ENCODE assay signal across 25 cellular contexts in the genomic region with DNA sequence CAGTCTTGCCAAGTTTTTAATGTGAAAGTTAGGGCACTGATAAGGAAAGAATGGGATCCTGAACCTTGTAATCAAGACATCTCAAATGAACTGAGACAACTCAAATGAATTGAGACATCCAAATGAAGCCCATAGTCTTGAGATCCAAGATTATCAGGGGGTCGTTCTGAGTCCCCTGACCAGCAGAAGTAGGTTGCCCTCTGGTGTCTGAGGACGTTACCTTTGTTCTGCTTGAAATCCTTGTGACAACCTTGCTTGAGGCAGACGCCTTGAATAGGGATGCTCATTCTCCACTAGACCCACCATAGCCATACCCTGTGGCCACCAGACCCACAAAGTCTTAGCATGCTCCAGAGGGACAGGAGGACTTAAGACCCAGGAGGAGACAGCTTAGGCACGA. TPM values are rescaled to one million over a fixed set of nuclear protein-coding genes. Genes with fewer than 3 reads are reported as not detected.
DNase-seq lines count a peak whose midpoint lies in the region; TF ChIP-seq lines count a peak whose summit lies in the region.
"Had no signal": no experiment of that assay in that cellular context is flagged by ENCODE, and none has a peak within 500 bp of the region (broad histone marks: within the 10 kb centered on the region; RNA-seq: fewer than 3 reads in every experiment).

No MANE protein-coding gene starts in this region.

- H2AFZ ChIP-seq in OCI-LY7 (ENCODE audit: low read length): no peak overlapping the region

- H3K4me1 ChIP-seq in OCI-LY7 (ENCODE audit: insufficient read depth, low read length, poor library complexity, severe bottlenecking) (no peaks in the 10 kb centered on the region), endodermal cell (ENCODE audit: control insufficient read depth, insufficient read depth, low read length) (no peaks in the 10 kb centered on the region)
- H3K4me1 ChIP-seq: A549, heart right ventricle, left ventricle myocardium inferior, pancreas, tibial artery had no signal

- H3K79me2 ChIP-seq in OCI-LY7 (ENCODE audit: insufficient read depth, low read depth, low read length): no peaks in the 10 kb centered on the region

- BruUV-seq in OCI-LY7 (replicated peaks; lab: Mats Ljungman, UMichigan): no TSS peak

- peaks cover 2% of the 10 kb centered on the region for H3K9me3 Mint-ChIP-seq in endodermal cell
- H3K9me3 Mint-ChIP-seq: activated CD8-positive, alpha-beta T cell treated with anti-CD3 and anti-CD28 coated beads for 36 hours; activated naive CD4-positive, alpha-beta T cell treated with anti-CD3 and anti-CD28 coated beads for 36 hours; natural killer cell; stimulated activated naive CD8-positive, alpha-beta T cell treated with anti-CD3 and anti-CD28 coated beads, Interleukin-15, Interleukin-2, amounts not matched to agents 100 ng/mL and 50 ng/mL, for 24 hours had no signal

- POLR2A ChIA-PET in AG04450 (lab: Yijun Ruan, JAX) (no interaction called here), OCI-LY7 (lab: Charles Lee) (no interaction called here)

- no peak overlapping the region for H3K9ac ChIP-seq in endodermal cell (ENCODE audit: extremely low read depth, low read length, poor library complexity, severe bottlenecking)

- no peaks in the 10 kb centered on the region for H3K36me3 Mint-ChIP-seq in endodermal cell (ENCODE audit: low read depth)
- H3K36me3 Mint-ChIP-seq: natural killer cell had no signal

- WGBS in endodermal cell (ENCODE audit: insufficient coverage in 1 of 2, insufficient read length in 1 of 2), 2 experiments: 49 to 55% methylated on average over 4 of the region's 4 CpGs

- CTCF ChIA-PET in AG04450 (lab: Charles Lee): no interaction called here
- CTCF ChIA-PET in OCI-LY7 (lab: Charles Lee; ENCODE audit: unreplicated experiment): no interaction called here

- DNase-seq in AG04450 (ENCODE audit: low read depth, low spot score) (no peak), OCI-LY7 (ENCODE audit: low spot score) (peak; percentile 56), endodermal cell (peak; percentile 61), medulla oblongata (ENCODE audit: extremely low spot score) (no peak), AG20443 (ENCODE audit: low spot score) (no peak), NCI-H146 (lab: John Stamatoyannopoulos, UW) (no peak)
- no peak for DNase-seq in activated CD8-positive, alpha-beta memory T cell treated with anti-CD3 and anti-CD28 coated beads for 24 hours
- DNase-seq: activated CD8-positive, alpha-beta T cell treated with anti-CD3 and anti-CD28 coated beads for 36 hours; activated naive CD4-positive, alpha-beta T cell treated with anti-CD3 and anti-CD28 coated beads for 36 hours; C1 segment of cervical spinal cord; Calu3; dorsolateral prefrontal cortex; heart right ventricle; left ventricle myocardium inferior; midbrain; natural killer cell; NCI-H2107; pancreas; right cardiac atrium; stimulated activated CD4-positive, alpha-beta T cell treated with anti-CD3 and anti-CD28 coated beads, Interleukin-12 subunit alpha, Interleukin-12 subunit beta, amount 100 ng/mL, for 4 hours; stimulated activated CD4-positive, alpha-beta T cell treated with anti-CD3 and anti-CD28 coated beads, Interleukin-4, amount 100 ng/mL, for 4 hours; tibial artery had no signal

- TF ChIP-seq CTCF in AG04450 (IDR thresholded peaks at IDR 0.05; ENCODE audit: low read depth, low read length) (no peak), GM12872 (IDR thresholded peaks at IDR 0.05; ENCODE audit: insufficient read depth, low read depth, low read length) (peak; percentile 23; the same call in 2 of the 3 replicates), OCI-LY7 (conservative IDR thresholded peaks at IDR 0.05; ENCODE audit: low read length) (peak; percentile 73), endodermal cell (conservative IDR thresholded peaks at IDR 0.05) (peak; percentile 71)

- no peaks in the 10 kb centered on the region for H4K20me1 ChIP-seq in OCI-LY7 (ENCODE audit: insufficient read depth, low read length)

- H3K9me3 ChIP-seq in AG04450 (ENCODE audit: control insufficient read depth, insufficient read depth, low read length): no peaks in the 10 kb centered on the region
- H3K9me3 ChIP-seq in OCI-LY7 (ENCODE audit: low read length): no peaks in the 10 kb centered on the region
- no peaks in the 10 kb centered on the region for H3K9me3 ChIP-seq in endodermal cell (ENCODE audit: control insufficient read depth, low read length)
- H3K9me3 ChIP-seq: A549, heart right ventricle, left ventricle myocardium inferior, pancreas, tibial artery had no signal

- H3K4me2 ChIP-seq in OCI-LY7 (ENCODE audit: low read length): no peak overlapping the region
- H3K4me2 ChIP-seq: A549 had no signal

- intact Hi-C loops in OCI-LY7 (cut with micrococcal nuclease; ENCODE audit: unreplicated experiment): no loop called here

- H3K27ac ChIP-seq in AG04450 (ENCODE audit: low read depth, low read length) (peak overlapping the region; percentile 3), OCI-LY7 (ENCODE audit: low read depth, low read length, poor library complexity, severe bottlenecking) (no peak overlapping the region), endodermal cell (ENCODE audit: low read depth, low read length) (no peak overlapping the region)
- H3K27ac ChIP-seq: A549, dorsolateral prefrontal cortex, heart right ventricle, left ventricle myocardium inferior, pancreas, tibial artery had no signal

- H3K27me3 Mint-ChIP-seq in endodermal cell (ENCODE audit: insufficient read depth): peaks cover 11% of the 10 kb centered on the region
- H3K27me3 Mint-ChIP-seq: activated CD8-positive, alpha-beta T cell treated with anti-CD3 and anti-CD28 coated beads for 36 hours had no signal

- H3K36me3 ChIP-seq in OCI-LY7 (ENCODE audit: insufficient read depth, low read length): no peaks in the 10 kb centered on the region
- H3K36me3 ChIP-seq in endodermal cell (ENCODE audit: control insufficient read depth, insufficient read depth, low read length): no peaks in the 10 kb centered on the region
- H3K36me3 ChIP-seq: heart right ventricle, left ventricle myocardium inferior, pancreas, tibial artery had no signal

- peaks cover 5% of the 10 kb centered on the region for H3K27me3 ChIP-seq in AG04450 (ENCODE audit: control insufficient read depth, insufficient read depth, low read length)
- no peaks in the 10 kb centered on the region for H3K27me3 ChIP-seq in endodermal cell (ENCODE audit: control insufficient read depth, insufficient read depth, low read length, poor library complexity, severe bottlenecking)
- H3K27me3 ChIP-seq: pancreas had no signal

- H3K27ac Mint-ChIP-seq in endodermal cell: no peak overlapping the region
- H3K27ac Mint-ChIP-seq: activated CD8-positive, alpha-beta T cell treated with anti-CD3 and anti-CD28 coated beads for 36 hours; activated naive CD4-positive, alpha-beta T cell treated with anti-CD3 and anti-CD28 coated beads for 36 hours; natural killer cell; stimulated activated naive CD8-positive, alpha-beta T cell treated with anti-CD3 and anti-CD28 coated beads, Interleukin-15, Interleukin-2, amounts not matched to agents 100 ng/mL and 50 ng/mL, for 24 hours had no signal

- no peaks in the 10 kb centered on the region for H3K9me2 ChIP-seq in OCI-LY7 (ENCODE audit: insufficient read depth, low read length)

- no peak overlapping the region for H3K4me3 Mint-ChIP-seq in endodermal cell
- H3K4me3 Mint-ChIP-seq: activated CD8-positive, alpha-beta T cell treated with anti-CD3 and anti-CD28 coated beads for 36 hours; activated naive CD4-positive, alpha-beta T cell treated with anti-CD3 and anti-CD28 coated beads for 36 hours; natural killer cell; stimulated activated naive CD8-positive, alpha-beta T cell treated with anti-CD3 and anti-CD28 coated beads, Interleukin-15, Interleukin-2, amounts not matched to agents 100 ng/mL and 50 ng/mL, for 24 hours had no signal

- H3K4me3 ChIP-seq in AG04450 (ENCODE audit: low read depth, low read length): no peak overlapping the region
- no peak overlapping the region for H3K4me3 ChIP-seq in OCI-LY7 (ENCODE audit: low read depth, low read length, poor library complexity, severe bottlenecking)
- no peak overlapping the region for H3K4me3 ChIP-seq in endodermal cell (ENCODE audit: low read length)
- H3K4me3 ChIP-seq: A549, dorsolateral prefrontal cortex, heart right ventricle, left ventricle myocardium inferior, pancreas, tibial artery had no signal

- H3K4me1 Mint-ChIP-seq in endodermal cell: peaks cover 7% of the 10 kb centered on the region
- H3K4me1 Mint-ChIP-seq: natural killer cell had no signal

RNA-seq across cellular contexts. Expression of a gene that starts 37.7 kb away (rescaled TPM):
- polyA plus RNA-seq in AG04450 (2011; rRNA removed): 5.8 and 6.0 TPM in 2 replicates
- polyA minus RNA-seq in AG04450 (2011; rRNA and poly(A)+ RNA removed): 7.7 and 8.0 TPM in 2 replicates
- 7.7 and 11.2 TPM in 2 replicates for total RNA-seq in OCI-LY7 (2014; rRNA removed; shearing (Covaris generic))
- total RNA-seq in OCI-LY7 (2022) (6.8 and 7.3 TPM in 2 replicates), endodermal cell (10 to 100 TPM; 18.0 to 20.6 TPM)
- polyA plus RNA-seq in endodermal cell (2013, experiment 1 of 2): 14.1 TPM
- polyA plus RNA-seq in endodermal cell (2013, experiment 2 of 2): 12.5 TPM

Comparison
In these comparisons a context has a peak if more than half of its experiments do, and no peak if none do; other contexts are left out.
1. DNase-seq: peak in OCI-LY7 (single experiment) and endodermal cell (single experiment); none in AG04450 (single experiment), medulla oblongata (single experiment), AG20443 (single experiment), NCI-H146 (single experiment) and activated CD8-positive, alpha-beta memory T cell treated with anti-CD3 and anti-CD28 coated beads for 24 hours (single experiment).